In the genomic region with DNA sequence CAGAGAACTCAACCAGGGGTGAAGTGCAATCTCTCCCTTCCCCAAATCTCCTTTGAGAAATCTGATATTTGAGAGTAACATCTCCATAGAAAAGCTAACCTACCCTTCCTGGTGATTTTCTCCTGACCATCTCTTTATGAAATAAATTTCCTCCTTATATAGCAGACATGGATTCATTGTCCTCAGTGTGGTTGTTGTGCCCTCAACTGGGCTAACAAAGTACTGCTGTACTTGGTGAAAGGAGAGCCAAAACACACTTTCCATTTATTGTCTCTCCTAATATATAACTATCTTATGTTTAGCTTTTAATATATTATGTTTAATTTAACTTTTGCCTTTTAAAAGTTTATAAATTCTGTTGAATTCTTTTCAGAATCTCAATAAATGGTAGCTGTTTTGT, we compare ENCODE assay signal across 10 cellular contexts.
DNase-seq lines count a peak whose midpoint lies in the region; FAIRE-seq and TF ChIP-seq lines count a peak whose summit lies in the region.
"Had no signal": no experiment of that assay in that cellular context is flagged by ENCODE, and none has a peak within 500 bp of the region (broad histone marks: within the 10 kb centered on the region; RNA-seq: fewer than 3 reads in every experiment).

No MANE protein-coding gene starts in this region.

- H3K56ac ChIP-seq in mesendoderm (ENCODE audit: low read length) = no peak overlapping the region

- FAIRE-seq in astrocyte (lab: Jason Lieb, UNC) = no peak

- no peaks in the 10 kb centered on the region for H3K36me3 Mint-ChIP-seq in astrocyte (ENCODE audit: low read depth, unreplicated experiment)
- H3K36me3 Mint-ChIP-seq in activated CD4-positive, alpha-beta memory T cell treated with anti-CD3 and anti-CD28 coated beads for 36 hours = no peaks in the 10 kb centered on the region

- H3K4me1 ChIP-seq in astrocyte (ENCODE audit: insufficient read depth, low read length) = no peaks in the 10 kb centered on the region
- no peaks in the 10 kb centered on the region for H3K4me1 ChIP-seq in mesendoderm (ENCODE audit: control insufficient read depth, low read depth, low read length)
- H3K4me1 ChIP-seq in tibial nerve = no peaks in the 10 kb centered on the region

- no peaks in the 10 kb centered on the region for H3K9me3 ChIP-seq in astrocyte (ENCODE audit: insufficient read depth, low read depth, low read length)
- peaks cover 0 to 8% (median 0%) of the 10 kb centered on the region in 4 donors for H3K9me3 ChIP-seq in tibial nerve

- no peak overlapping the region for H3K18ac ChIP-seq in mesendoderm (ENCODE audit: low read length)

- no peak overlapping the region for H2BK5ac ChIP-seq in mesendoderm (ENCODE audit: low read length)

- H4K20me1 ChIP-seq in astrocyte (ENCODE audit: insufficient read depth, low read length) = no peaks in the 10 kb centered on the region

- POLR2A ChIA-PET in activated CD4-positive, alpha-beta memory T cell treated with anti-CD3 and anti-CD28 coated beads for 36 hours (lab: Charles Lee) = no interaction called here

- H2AK5ac ChIP-seq in mesendoderm (ENCODE audit: low read length) = no peak overlapping the region

- H2AFZ ChIP-seq in astrocyte (ENCODE audit: low read depth, low read length) = no peak overlapping the region

- H3K4me2 ChIP-seq in astrocyte (ENCODE audit: low read length) (no peak overlapping the region), mesendoderm (ENCODE audit: low read length) (no peak overlapping the region)

- no peak overlapping the region for H3K4me3 ChIP-seq in astrocyte (ENCODE audit: insufficient read depth, low read depth, low read length)
- H3K4me3 ChIP-seq in mesendoderm (ENCODE audit: low read length) = no peak overlapping the region
- H3K4me3 ChIP-seq in tibial nerve = no peak overlapping the region

- H3K9ac ChIP-seq in astrocyte (ENCODE audit: low read length) = no peak overlapping the region
- no peak overlapping the region for H3K9ac ChIP-seq in mesendoderm (ENCODE audit: low read length)

- H4K5ac ChIP-seq in mesendoderm (ENCODE audit: low read length) = no peak overlapping the region

- TF ChIP-seq EP300 in Ishikawa (IDR thresholded peaks at IDR 0.05; ENCODE audit: borderline replicate concordance) (no peak), tibial nerve (IDR thresholded peaks at IDR 0.05) (no peak)

- H3K27me3 ChIP-seq in astrocyte (ENCODE audit: insufficient read depth, low read length) (no peaks in the 10 kb centered on the region), mesendoderm (ENCODE audit: insufficient read depth, low read length, poor library complexity) (no peaks in the 10 kb centered on the region), tibial nerve (no peaks in the 10 kb centered on the region)

- no peaks in the 10 kb centered on the region for H3K27me3 Mint-ChIP-seq in astrocyte (ENCODE audit: low read depth, unreplicated experiment)
- no peaks in the 10 kb centered on the region for H3K27me3 Mint-ChIP-seq in activated CD4-positive, alpha-beta memory T cell treated with anti-CD3 and anti-CD28 coated beads for 36 hours
- H3K27me3 Mint-ChIP-seq: stimulated activated naive CD8-positive, alpha-beta T cell treated with anti-CD3 and anti-CD28 coated beads, Interleukin-15, Interleukin-2, amounts not matched to agents 100 ng/mL and 50 ng/mL, for 24 hours had no signal

- H3K27ac Mint-ChIP-seq in astrocyte (ENCODE audit: unreplicated experiment) = no peak overlapping the region
- H3K27ac Mint-ChIP-seq in activated CD4-positive, alpha-beta memory T cell treated with anti-CD3 and anti-CD28 coated beads for 36 hours = no peak overlapping the region
- H3K27ac Mint-ChIP-seq: stimulated activated naive CD8-positive, alpha-beta T cell treated with anti-CD3 and anti-CD28 coated beads, Interleukin-15, Interleukin-2, amounts not matched to agents 100 ng/mL and 50 ng/mL, for 24 hours had no signal

- H3K36me3 ChIP-seq in astrocyte (ENCODE audit: insufficient read depth, low read length) (no peaks in the 10 kb centered on the region), mesendoderm (ENCODE audit: control insufficient read depth, insufficient read depth, low read length) (no peaks in the 10 kb centered on the region), tibial nerve (no peaks in the 10 kb centered on the region)

- H3K79me1 ChIP-seq in mesendoderm (ENCODE audit: low read length) = no peaks in the 10 kb centered on the region

- no peak for TF ChIP-seq POLR2A in tibial nerve (IDR thresholded peaks at IDR 0.05)

- intact Hi-C loops in activated CD4-positive, alpha-beta memory T cell treated with anti-CD3 and anti-CD28 coated beads for 36 hours (cut with micrococcal nuclease) = no loop called here

- DNase-seq in DMS153 treated with DMSO at 0.1 percent for 48 hours (lab: John Stamatoyannopoulos, UW; ENCODE audit: unreplicated experiment) (peak; percentile 18), astrocyte (ENCODE audit: low read depth) (no peak), mesendoderm (peak; percentile 45), tibial nerve (ENCODE audit: low spot score in 2 of 2) (no peak), dedifferentiated amniotic fluid mesenchymal stem cell (ENCODE audit: extremely low spot score) (no peak)
- no peak for DNase-seq in activated CD4-positive, alpha-beta memory T cell treated with anti-CD3 and anti-CD28 coated beads for 36 hours
- DNase-seq: activated gamma-delta T cell treated with Interleukin-2 at 50 U/mL for 16 hours, NCI-H2081 treated with DMSO at 0.1 percent for 48 hours had no signal

- no peak overlapping the region for H3K23ac ChIP-seq in mesendoderm (ENCODE audit: low read length)

- no peaks in the 10 kb centered on the region for H3K79me2 ChIP-seq in astrocyte (ENCODE audit: insufficient read depth, low read length)
- H3K79me2 ChIP-seq in mesendoderm (ENCODE audit: control insufficient read depth, insufficient read depth, low read length) = no peaks in the 10 kb centered on the region

- no peak overlapping the region for H3K4ac ChIP-seq in mesendoderm (ENCODE audit: low read depth, low read length)

- H2BK120ac ChIP-seq in mesendoderm (ENCODE audit: low read depth, low read length) = no peak overlapping the region

- CTCF ChIA-PET in activated CD4-positive, alpha-beta memory T cell treated with anti-CD3 and anti-CD28 coated beads for 36 hours (lab: Charles Lee) = no interaction called here

- no peak overlapping the region for H3K4me3 Mint-ChIP-seq in astrocyte (ENCODE audit: unreplicated experiment)
- no peak overlapping the region for H3K4me3 Mint-ChIP-seq in activated CD4-positive, alpha-beta memory T cell treated with anti-CD3 and anti-CD28 coated beads for 36 hours
- H3K4me3 Mint-ChIP-seq: stimulated activated naive CD8-positive, alpha-beta T cell treated with anti-CD3 and anti-CD28 coated beads, Interleukin-15, Interleukin-2, amounts not matched to agents 100 ng/mL and 50 ng/mL, for 24 hours had no signal

- peak; percentile 45 for TF ChIP-seq RAD21 in Ishikawa (IDR thresholded peaks at IDR 0.05; ENCODE audit: low read depth)

- H4K8ac ChIP-seq in mesendoderm (ENCODE audit: low read depth, low read length) = no peak overlapping the region

- no peaks in the 10 kb centered on the region for H3K4me1 Mint-ChIP-seq in astrocyte (ENCODE audit: low read depth, unreplicated experiment)
- no peaks in the 10 kb centered on the region for H3K4me1 Mint-ChIP-seq in activated CD4-positive, alpha-beta memory T cell treated with anti-CD3 and anti-CD28 coated beads for 36 hours (ENCODE audit: low read depth)

- H3K27ac ChIP-seq in astrocyte (ENCODE audit: low read depth, low read length) = no peak overlapping the region
- no peak overlapping the region for H3K27ac ChIP-seq in mesendoderm (ENCODE audit: low read depth, low read length)
- no peak overlapping the region for H3K27ac ChIP-seq in tibial nerve

- H2BK15ac ChIP-seq in mesendoderm (replicated peaks; ENCODE audit: low read depth) = no peak overlapping the region

- TF ChIP-seq CTCF in astrocyte (IDR thresholded peaks at IDR 0.05; ENCODE audit: insufficient read depth, low read depth, low read length) (peak; percentile 48), tibial nerve (IDR thresholded peaks at IDR 0.05) (no peak)

- H3K9me3 Mint-ChIP-seq in astrocyte (ENCODE audit: unreplicated experiment) = peaks cover 2% of the 10 kb centered on the region
- peaks cover 9% of the 10 kb centered on the region for H3K9me3 Mint-ChIP-seq in activated CD4-positive, alpha-beta memory T cell treated with anti-CD3 and anti-CD28 coated beads for 36 hours

TF ChIP-seq in Ishikawa, 13 proteins besides CTCF, POLR2A, EP300 and RAD21 (continues in another document):
- no peak for TF ChIP-seq NFIC (IDR thresholded peaks at IDR 0.05)
- no peak for TF ChIP-seq CREB1 (IDR thresholded peaks at IDR 0.05; ENCODE audit: low read depth)
- TF ChIP-seq ZBTB7A (IDR thresholded peaks at IDR 0.05; ENCODE audit: low read depth) = no peak
- TF ChIP-seq YY1 (IDR thresholded peaks at IDR 0.05; ENCODE audit: low read depth) = no peak
- TF ChIP-seq, protein P1, sequence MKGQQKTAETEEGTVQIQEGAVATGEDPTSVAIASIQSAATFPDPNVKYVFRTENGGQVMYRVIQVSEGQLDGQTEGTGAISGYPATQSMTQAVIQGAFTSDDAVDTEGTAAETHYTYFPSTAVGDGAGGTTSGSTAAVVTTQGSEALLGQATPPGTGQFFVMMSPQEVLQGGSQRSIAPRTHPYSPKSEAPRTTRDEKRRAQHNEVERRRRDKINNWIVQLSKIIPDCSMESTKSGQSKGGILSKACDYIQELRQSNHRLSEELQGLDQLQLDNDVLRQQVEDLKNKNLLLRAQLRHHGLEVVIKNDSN (IDR thresholded peaks at IDR 0.05) = no peak
- TF ChIP-seq TEAD4 (IDR thresholded peaks at IDR 0.05) = no peak
- no peak for TF ChIP-seq FOXM1 (IDR thresholded peaks at IDR 0.05; ENCODE audit: borderline replicate concordance, low read depth)
- TF ChIP-seq, protein P2, sequence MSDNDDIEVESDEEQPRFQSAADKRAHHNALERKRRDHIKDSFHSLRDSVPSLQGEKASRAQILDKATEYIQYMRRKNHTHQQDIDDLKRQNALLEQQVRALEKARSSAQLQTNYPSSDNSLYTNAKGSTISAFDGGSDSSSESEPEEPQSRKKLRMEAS (IDR thresholded peaks at IDR 0.05) = no peak
- TF ChIP-seq TAF1 (IDR thresholded peaks at IDR 0.05; ENCODE audit: low read depth) = no peak
- TF ChIP-seq TCF12 (IDR thresholded peaks at IDR 0.05; ENCODE audit: low read depth) = no peak
- TF ChIP-seq EGR1 (IDR thresholded peaks at IDR 0.05) = no peak
- TF ChIP-seq CEBPB (IDR thresholded peaks at IDR 0.05) = no peak

Comparison
In these comparisons a context has a peak if more than half of its experiments do, and no peak if none do; other contexts are left out.
1. DNase-seq: peak in DMS153 treated with DMSO at 0.1 percent for 48 hours (single experiment) and mesendoderm (single experiment); none in astrocyte (single experiment), tibial nerve (0 of 2), activated CD4-positive, alpha-beta memory T cell treated with anti-CD3 and anti-CD28 coated beads for 36 hours (single experiment) and dedifferentiated amniotic fluid mesenchymal stem cell (single experiment).